In genomic region chr7:146791344-146792300, GRCh38 we compare ENCODE assay signal across 20 cellular contexts.
"Had no signal": no experiment of that assay in that cellular context is flagged by ENCODE, and none has a peak within 500 bp of the region (broad histone marks: within the 10 kb centered on the region; RNA-seq: fewer than 3 reads in every experiment).

No MANE protein-coding gene starts in this region.

- H3K9me3 ChIP-seq: prostate gland had no signal

- H3K4me1 ChIP-seq: lower lobe of right lung, prostate gland had no signal

- H3K4me3 Mint-ChIP-seq: activated CD4-positive, alpha-beta memory T cell treated with anti-CD3 and anti-CD28 coated beads for 36 hours; activated naive CD8-positive, alpha-beta T cell treated with anti-CD3 and anti-CD28 coated beads for 36 hours; activated T-cell treated with anti-CD3 and anti-CD28 coated beads, Interleukin-2, amount 50 U/mL, for 4 hours; immature natural killer cell; naive thymus-derived CD8-positive, alpha-beta T cell; stimulated activated naive B cell treated with anti-CD40 and anti-IgM and Interleukin-4, amounts not matched to agents 10 μg/mL and 1 μg/mL and 100 μg/mL, for 72 hours had no signal

- H3K27ac ChIP-seq: cardiac muscle cell, coronary artery, epithelial cell of prostate, lower lobe of right lung, prostate gland had no signal

- H3K4me1 Mint-ChIP-seq: activated naive CD8-positive, alpha-beta T cell treated with anti-CD3 and anti-CD28 coated beads for 36 hours; immature natural killer cell; stimulated activated naive B cell treated with anti-CD40 and anti-IgM and Interleukin-4, amounts not matched to agents 10 μg/mL and 1 μg/mL and 100 μg/mL, for 72 hours had no signal

- DNase-seq: activated CD4-positive, alpha-beta memory T cell treated with anti-CD3 and anti-CD28 coated beads for 36 hours; activated gamma-delta T cell treated with Interleukin-2 at 50 U/mL for 16 hours; activated naive CD8-positive, alpha-beta T cell treated with anti-CD3 and anti-CD28 coated beads for 36 hours; activated T-cell treated with anti-CD3 and anti-CD28 coated beads, Interleukin-2, amount 50 U/mL, for 4 hours; aorta; effector memory CD4-positive, alpha-beta T cell; immature natural killer cell; left cardiac atrium; lower lobe of right lung; mucosa of descending colon; naive thymus-derived CD8-positive, alpha-beta T cell; stimulated activated CD4-positive, alpha-beta T cell treated with anti-CD3 and anti-CD28 coated beads, Interleukin-2, amount 100 ng/mL, for 24 hours; stimulated activated naive B cell treated with anti-CD40 and anti-IgM and Interleukin-4, amounts not matched to agents 10 μg/mL and 1 μg/mL and 100 μg/mL, for 72 hours; substantia nigra; T-helper 9 cell; trophoblast cell had no signal

- H3K4me3 ChIP-seq: cardiac muscle cell, coronary artery, lower lobe of right lung, mucosa of descending colon, prostate gland had no signal

- H3K36me3 ChIP-seq: cardiac muscle cell, lower lobe of right lung, prostate gland had no signal

- H3K27me3 Mint-ChIP-seq: activated CD4-positive, alpha-beta memory T cell treated with anti-CD3 and anti-CD28 coated beads for 36 hours; activated naive CD8-positive, alpha-beta T cell treated with anti-CD3 and anti-CD28 coated beads for 36 hours; naive thymus-derived CD8-positive, alpha-beta T cell; stimulated activated naive B cell treated with anti-CD40 and anti-IgM and Interleukin-4, amounts not matched to agents 10 μg/mL and 1 μg/mL and 100 μg/mL, for 72 hours had no signal

- H3K27ac Mint-ChIP-seq: activated CD4-positive, alpha-beta memory T cell treated with anti-CD3 and anti-CD28 coated beads for 36 hours; activated naive CD8-positive, alpha-beta T cell treated with anti-CD3 and anti-CD28 coated beads for 36 hours; immature natural killer cell; naive thymus-derived CD8-positive, alpha-beta T cell; stimulated activated naive B cell treated with anti-CD40 and anti-IgM and Interleukin-4, amounts not matched to agents 10 μg/mL and 1 μg/mL and 100 μg/mL, for 72 hours had no signal

- H3K36me3 Mint-ChIP-seq: activated CD4-positive, alpha-beta memory T cell treated with anti-CD3 and anti-CD28 coated beads for 36 hours; activated naive CD8-positive, alpha-beta T cell treated with anti-CD3 and anti-CD28 coated beads for 36 hours; immature natural killer cell; stimulated activated naive B cell treated with anti-CD40 and anti-IgM and Interleukin-4, amounts not matched to agents 10 μg/mL and 1 μg/mL and 100 μg/mL, for 72 hours had no signal

- H3K27me3 ChIP-seq: cardiac muscle cell had no signal
